9 cellular contexts compared by ENCODE assay signal in the genomic region with DNA sequence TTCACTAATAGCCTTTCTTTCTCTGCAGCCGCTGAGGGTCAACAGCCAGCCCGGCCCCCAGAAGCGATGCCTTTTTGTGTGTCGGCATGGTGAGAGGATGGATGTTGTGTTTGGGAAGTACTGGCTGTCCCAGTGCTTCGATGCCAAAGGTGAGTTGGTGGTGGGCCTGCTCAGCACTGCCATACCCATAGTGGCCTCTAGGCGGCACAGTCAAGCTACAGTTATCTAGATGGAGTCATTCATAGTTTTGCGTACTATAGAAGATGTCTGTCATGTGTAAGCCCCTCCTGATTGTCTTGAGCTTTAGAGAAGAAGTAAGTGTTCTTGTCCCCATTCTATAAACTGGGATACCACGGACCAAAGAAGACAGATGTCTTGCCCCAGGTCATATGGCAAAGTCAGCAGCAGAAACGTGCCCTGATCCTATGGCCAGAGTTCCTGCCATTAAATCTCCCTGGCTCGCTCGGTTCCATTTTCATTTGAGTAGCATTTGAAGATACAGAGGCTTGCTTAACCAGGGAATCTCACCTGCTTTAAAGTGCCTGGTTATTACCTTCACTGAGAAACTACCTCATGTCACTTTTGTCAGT. TPM values are rescaled to one million over a fixed set of nuclear protein-coding genes. Genes with fewer than 3 reads are reported as not detected.
DNase-seq lines count a peak whose midpoint lies in the region; ATAC-seq and TF ChIP-seq lines count a peak whose summit lies in the region.
"Had no signal": no experiment of that assay in that cellular context is flagged by ENCODE, and none has a peak within 500 bp of the region (broad histone marks: within the 10 kb centered on the region; RNA-seq: fewer than 3 reads in every experiment).

No MANE protein-coding gene starts in this region.

- H3K79me2 ChIP-seq in DOHH2 (ENCODE audit: control insufficient read depth, low read length) (no peaks in the 10 kb centered on the region), neural progenitor cell (ENCODE audit: low read depth) (no peaks in the 10 kb centered on the region)

- H3K4me2 ChIP-seq in DOHH2 (ENCODE audit: low read length) (no peak overlapping the region), neural progenitor cell (no peak overlapping the region)

- H3K27ac Mint-ChIP-seq in activated CD4-positive, alpha-beta memory T cell treated with anti-CD3 and anti-CD28 coated beads, Interleukin-2, amount 10 ng/mL, durations not matched to agents 7 days and 5 days, result no peak overlapping the region
- H3K27ac Mint-ChIP-seq in endothelial cell (ENCODE audit: unreplicated experiment) (no peak overlapping the region), neural progenitor cell (no peak overlapping the region), type B pancreatic cell (no peak overlapping the region)

- H3K4me1 ChIP-seq in DOHH2 (ENCODE audit: control insufficient read depth, low read length) (no peaks in the 10 kb centered on the region), neural progenitor cell (no peaks in the 10 kb centered on the region)

- H3K4me3 ChIP-seq in DOHH2 (ENCODE audit: low read length) (no peak overlapping the region), neural progenitor cell (no peak overlapping the region)
- H3K4me3 ChIP-seq: SJSA1 had no signal

- H3K9me3 Mint-ChIP-seq in activated CD4-positive, alpha-beta memory T cell treated with anti-CD3 and anti-CD28 coated beads, Interleukin-2, amount 10 ng/mL, durations not matched to agents 7 days and 5 days, result no peaks in the 10 kb centered on the region
- H3K9me3 Mint-ChIP-seq in endothelial cell (ENCODE audit: unreplicated experiment) (no peaks in the 10 kb centered on the region), neural progenitor cell (no peaks in the 10 kb centered on the region), type B pancreatic cell (no peaks in the 10 kb centered on the region)

- H3K9ac ChIP-seq in neural progenitor cell, result no peak overlapping the region

- ATAC-seq in GM21723 (IDR thresholded peaks at IDR 0.05; ENCODE audit: unreplicated experiment), result peak; percentile 69

- TF ChIP-seq CTCF in DOHH2 (IDR thresholded peaks at IDR 0.05; ENCODE audit: low read depth, low read length, poor library complexity, severe bottlenecking) (peak; percentile 90), endothelial cell (IDR thresholded peaks at IDR 0.05; ENCODE audit: unreplicated experiment) (peak; percentile 90), neural progenitor cell (IDR thresholded peaks at IDR 0.05) (peak; percentile 83), type B pancreatic cell (conservative IDR thresholded peaks at IDR 0.05) (peak; percentile 81)

- peaks cover 43% of the 10 kb centered on the region for H3K36me3 ChIP-seq in DOHH2 (ENCODE audit: control insufficient read depth, low read length)
- H3K36me3 ChIP-seq in neural progenitor cell, result no peaks in the 10 kb centered on the region
- H3K36me3 ChIP-seq: SJSA1 had no signal

- CTCF ChIA-PET in activated CD4-positive, alpha-beta memory T cell treated with anti-CD3 and anti-CD28 coated beads, Interleukin-2, amount 10 ng/mL, durations not matched to agents 7 days and 5 days (lab: Charles Lee), result interaction anchor here (0.7 to 6.6 kb wide), 24 partner anchors 8 to 258 kb away, joined by 3 to 109 read pairs (median 4); no protein-coding TSS in a partner anchor

- H2AFZ ChIP-seq in neural progenitor cell (replicated peaks), result no peak overlapping the region

- H3K9me3 ChIP-seq in DOHH2 (ENCODE audit: control insufficient read depth, insufficient read depth, low read length), result no peaks in the 10 kb centered on the region
- no peaks in the 10 kb centered on the region for H3K9me3 ChIP-seq in neural progenitor cell (ENCODE audit: low read depth)
- H3K9me3 ChIP-seq: SJSA1 had no signal

- H3K27me3 ChIP-seq in DOHH2 (ENCODE audit: control insufficient read depth, low read length) (no peaks in the 10 kb centered on the region), neural progenitor cell (no peaks in the 10 kb centered on the region)
- H3K27me3 ChIP-seq: SJSA1 had no signal

- H3K36me3 Mint-ChIP-seq in activated CD4-positive, alpha-beta memory T cell treated with anti-CD3 and anti-CD28 coated beads, Interleukin-2, amount 10 ng/mL, durations not matched to agents 7 days and 5 days (ENCODE audit: low read depth), result peaks cover 7% of the 10 kb centered on the region
- H3K36me3 Mint-ChIP-seq in endothelial cell (ENCODE audit: low read depth, unreplicated experiment), result peaks cover 36% of the 10 kb centered on the region
- peaks cover 7% of the 10 kb centered on the region for H3K36me3 Mint-ChIP-seq in neural progenitor cell
- peaks cover 7% of the 10 kb centered on the region for H3K36me3 Mint-ChIP-seq in type B pancreatic cell

- DNase-seq in NCI-H1105 (lab: John Stamatoyannopoulos, UW), result peak; percentile 39
- DNase-seq in activated CD4-positive, alpha-beta memory T cell treated with anti-CD3 and anti-CD28 coated beads, Interleukin-2, amount 10 ng/mL, durations not matched to agents 7 days and 5 days, result peak; percentile 58
- DNase-seq in endothelial cell (ENCODE audit: low spot score), result peak; percentile 71
- peak; percentile 59 for DNase-seq in neural progenitor cell (ENCODE audit: low spot score)
- DNase-seq in type B pancreatic cell (ENCODE audit: extremely low spot score, unreplicated experiment), result no peak
- no peak for DNase-seq in cerebellar cortex (ENCODE audit: low spot score)

- no peaks in the 10 kb centered on the region for H3F3A ChIP-seq in DOHH2 (ENCODE audit: control insufficient read depth, insufficient read depth)
- H3F3A ChIP-seq in neural progenitor cell (ENCODE audit: low read depth), result no peaks in the 10 kb centered on the region

- H3K9me2 ChIP-seq in DOHH2 (replicated peaks; ENCODE audit: control insufficient read depth, low read length), result no peaks in the 10 kb centered on the region

- no peaks in the 10 kb centered on the region for H3K27me3 Mint-ChIP-seq in activated CD4-positive, alpha-beta memory T cell treated with anti-CD3 and anti-CD28 coated beads, Interleukin-2, amount 10 ng/mL, durations not matched to agents 7 days and 5 days
- H3K27me3 Mint-ChIP-seq in endothelial cell (ENCODE audit: unreplicated experiment) (peaks cover 1% of the 10 kb centered on the region), neural progenitor cell (ENCODE audit: insufficient read depth, low read depth) (peaks cover 2% of the 10 kb centered on the region), type B pancreatic cell (no peaks in the 10 kb centered on the region)

- H3K4me1 Mint-ChIP-seq in activated CD4-positive, alpha-beta memory T cell treated with anti-CD3 and anti-CD28 coated beads, Interleukin-2, amount 10 ng/mL, durations not matched to agents 7 days and 5 days, result no peaks in the 10 kb centered on the region
- H3K4me1 Mint-ChIP-seq in endothelial cell (ENCODE audit: unreplicated experiment) (no peaks in the 10 kb centered on the region), neural progenitor cell (peaks cover 5% of the 10 kb centered on the region), type B pancreatic cell (ENCODE audit: unreplicated experiment) (no peaks in the 10 kb centered on the region)

- H3K4me3 Mint-ChIP-seq in activated CD4-positive, alpha-beta memory T cell treated with anti-CD3 and anti-CD28 coated beads, Interleukin-2, amount 10 ng/mL, durations not matched to agents 7 days and 5 days, result no peak overlapping the region
- H3K4me3 Mint-ChIP-seq in endothelial cell (ENCODE audit: unreplicated experiment), result no peak overlapping the region
- H3K4me3 Mint-ChIP-seq in neural progenitor cell, result no peak overlapping the region
- no peak overlapping the region for H3K4me3 Mint-ChIP-seq in type B pancreatic cell

- POLR2A ChIA-PET in activated CD4-positive, alpha-beta memory T cell treated with anti-CD3 and anti-CD28 coated beads, Interleukin-2, amount 10 ng/mL, durations not matched to agents 7 days and 5 days (lab: Charles Lee), result no interaction called here

- H4K20me1 ChIP-seq in DOHH2 (ENCODE audit: control insufficient read depth, insufficient read depth, low read depth, low read length), result no peaks in the 10 kb centered on the region
- no peaks in the 10 kb centered on the region for H4K20me1 ChIP-seq in neural progenitor cell (ENCODE audit: low read depth)

- no peak overlapping the region for H3K27ac ChIP-seq in DOHH2 (ENCODE audit: low read depth, low read length)
- no peak overlapping the region for H3K27ac ChIP-seq in neural progenitor cell
- H3K27ac ChIP-seq: SJSA1 had no signal

RNA-seq across cellular contexts. Expression of a gene that starts 42.1 kb away (rescaled TPM):
- under 1 TPM in 1 of 2 experiments, not detected in 1; 0.15 TPM for total RNA-seq in activated CD4-positive, alpha-beta memory T cell treated with anti-CD3 and anti-CD28 coated beads, Interleukin-2, amount 10 ng/mL, durations not matched to agents 7 days and 5 days
- total RNA-seq in endothelial cell (ENCODE audit: unreplicated experiment), result not detected
- not detected in 2 replicates for total RNA-seq in neural progenitor cell (ENCODE audit: low replicate concordance)
- total RNA-seq in type B pancreatic cell (ENCODE audit: low replicate concordance), result not detected in 2 replicates
- total RNA-seq: SJSA1 had no signal

Comparison
In these comparisons a context has a peak if more than half of its experiments do, and no peak if none do; other contexts are left out.
1. DNase-seq: peak in NCI-H1105 (single experiment), activated CD4-positive, alpha-beta memory T cell treated with anti-CD3 and anti-CD28 coated beads, Interleukin-2, amount 10 ng/mL, durations not matched to agents 7 days and 5 days (single experiment), endothelial cell (single experiment) and neural progenitor cell (single experiment); none in type B pancreatic cell (single experiment) and cerebellar cortex (single experiment).
2. Peak in every context shown above with its lines, with median percentiles within 50 percentile points of each other: CTCF ChIP-seq.